19 cellular contexts compared by ENCODE assay signal in the genomic region with DNA sequence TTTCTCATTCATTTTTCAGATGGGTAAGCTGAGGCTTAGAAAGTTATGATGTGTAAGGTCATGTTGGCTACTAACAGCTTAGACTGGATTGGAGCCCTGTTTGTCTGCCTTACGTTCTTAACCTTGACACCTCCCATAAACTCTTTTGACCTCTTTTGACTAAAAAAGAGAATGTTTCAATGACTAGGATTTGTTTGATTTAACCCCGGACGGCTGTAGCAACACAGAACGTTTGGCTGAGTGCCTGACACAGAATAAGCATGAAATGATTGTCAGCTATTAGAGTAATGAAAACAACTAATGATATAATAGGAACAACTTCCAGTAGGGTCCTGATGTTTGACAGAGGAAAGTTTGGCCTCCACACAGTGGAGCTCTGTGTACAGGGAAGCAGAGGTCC.
DNase-seq lines count a peak whose midpoint lies in the region; ATAC-seq and TF ChIP-seq lines count a peak whose summit lies in the region.
"Had no signal": no experiment of that assay in that cellular context is flagged by ENCODE, and none has a peak within 500 bp of the region (broad histone marks: within the 10 kb centered on the region; RNA-seq: fewer than 3 reads in every experiment).

No MANE protein-coding gene starts in this region.

- DNase-seq in dermis microvascular lymphatic vessel endothelial cell (ENCODE audit: low read depth in 2 of 2) = peak; percentile 76 to 77
- DNase-seq in fibroblast of villous mesenchyme (ENCODE audit: low read depth) = peak; percentile 54
- DNase-seq in vagina (ENCODE audit: extremely low spot score in 2 of 2) = no peak
- no peak for DNase-seq in 8988T
- DNase-seq in upper lobe of left lung = no peak
- no peak for DNase-seq in trophoblast cell
- no peak for DNase-seq in ACHN
- DNase-seq: AML-193; BE2C; CD4-positive, alpha-beta T cell; CD8-positive, alpha-beta memory T cell; DMS53; DMS79 treated with DMSO at 0.1 percent for 48 hours; GF-D8; GOT3; HFFc6 had no signal

- no peak for TF ChIP-seq CTCF in fibroblast of villous mesenchyme (IDR thresholded peaks at IDR 0.05; ENCODE audit: insufficient read depth, low read depth, low read length)
- TF ChIP-seq CTCF in vagina (IDR thresholded peaks at IDR 0.05) = no peak
- no peak for TF ChIP-seq CTCF in upper lobe of left lung (IDR thresholded peaks at IDR 0.05)

- no peak overlapping the region for H2AFZ ChIP-seq in trophoblast cell (ENCODE audit: insufficient read depth, low read length, poor library complexity)

- H3K27ac ChIP-seq in skeletal muscle tissue (ENCODE audit: low read depth, low read length) (peak overlapping the region; percentile 19), vagina (peak overlapping the region; percentile 81), upper lobe of left lung (no peak overlapping the region), trophoblast cell (ENCODE audit: low read depth, low read length) (no peak overlapping the region)
- H3K27ac ChIP-seq: BLaER1 treated with 17β-estradiol and CSF1 and Interleukin-3, amounts not matched to agents 10 nM and 100 nM had no signal

- H3K4ac ChIP-seq in trophoblast cell (ENCODE audit: low read depth, low read length) = no peak overlapping the region

- H3K4me3 ChIP-seq in fibroblast of villous mesenchyme (ENCODE audit: low read depth, low read length) (no peak overlapping the region), skeletal muscle tissue (ENCODE audit: low read length in 3 of 3) (no peak overlapping the region), vagina (no peak overlapping the region), upper lobe of left lung (no peak overlapping the region), trophoblast cell (ENCODE audit: low read depth, low read length) (no peak overlapping the region)
- H3K4me3 ChIP-seq: BLaER1 treated with 17β-estradiol and CSF1 and Interleukin-3, amounts not matched to agents 10 nM and 100 nM; HAP-1 had no signal

- no peak overlapping the region for H4K91ac ChIP-seq in trophoblast cell (ENCODE audit: low read depth, low read length)

- no peak overlapping the region for H3K9ac ChIP-seq in skeletal muscle tissue (ENCODE audit: low read depth in 1 of 3, low read length in 3 of 3)
- no peak overlapping the region for H3K9ac ChIP-seq in trophoblast cell (ENCODE audit: low read length)
- H3K9ac ChIP-seq: BLaER1 treated with 17β-estradiol and CSF1 and Interleukin-3, amounts not matched to agents 10 nM and 100 nM had no signal

- H2BK5ac ChIP-seq in trophoblast cell (ENCODE audit: low read depth, low read length, poor library complexity) = no peak overlapping the region

- intact Hi-C loops in vagina (cut with DNase I) = no loop called here

- no peak overlapping the region for H4K12ac ChIP-seq in trophoblast cell (ENCODE audit: low read depth, low read length)

- no peaks in the 10 kb centered on the region for H3K79me2 ChIP-seq in trophoblast cell (ENCODE audit: control insufficient read depth, insufficient read depth, low read length, poor library complexity)

- H3K4me2 ChIP-seq in trophoblast cell (ENCODE audit: low read length) = no peak overlapping the region

- no peak overlapping the region for H2BK12ac ChIP-seq in trophoblast cell (ENCODE audit: low read length)

- no peak overlapping the region for H2AK5ac ChIP-seq in trophoblast cell (ENCODE audit: low read length)

- TF ChIP-seq EP300 in upper lobe of left lung (IDR thresholded peaks at IDR 0.05) = no peak

- ATAC-seq in upper lobe of left lung (ENCODE audit: low FRiP score in 2 of 2) = no peak

- in situ Hi-C loops in ACHN (cut with HindIII; ENCODE audit: low pct_ligation_motif_present, low pct_unique_long_range_greater_than_20kb, low sequenced_read_pairs) = no loop called here

- H3K4me1 ChIP-seq in skeletal muscle tissue (ENCODE audit: control insufficient read depth in 3 of 3, insufficient read depth in 3 of 3, low read length in 3 of 3) = peaks cover 2 to 8% (median 4%) of the 10 kb centered on the region in 3 donors
- peaks cover 70% of the 10 kb centered on the region for H3K4me1 ChIP-seq in vagina
- H3K4me1 ChIP-seq in upper lobe of left lung = no peaks in the 10 kb centered on the region
- H3K4me1 ChIP-seq in trophoblast cell (ENCODE audit: control insufficient read depth in 1 of 2, insufficient read depth in 2 of 2, low read length in 2 of 2) = peaks cover 24 to 26% of the 10 kb centered on the region in 2 experiments
- H3K4me1 ChIP-seq: BE2C, HAP-1 had no signal

- WGBS in upper lobe of left lung, 2 donors = 33 to 44% methylated on average over 4 of the region's 4 CpGs
- WGBS in trophoblast cell (ENCODE audit: extremely low coverage, insufficient coverage, insufficient read length) = no CpG with 5 or more reads among the region's 4 CpGs

- H3K36me3 ChIP-seq in skeletal muscle tissue (ENCODE audit: control insufficient read depth in 3 of 3, insufficient read depth in 3 of 3, low read length in 3 of 3) = no peaks in the 10 kb centered on the region
- H3K36me3 ChIP-seq in vagina = no peaks in the 10 kb centered on the region
- no peaks in the 10 kb centered on the region for H3K36me3 ChIP-seq in upper lobe of left lung
- no peaks in the 10 kb centered on the region for H3K36me3 ChIP-seq in trophoblast cell (ENCODE audit: control insufficient read depth in 1 of 2, insufficient read depth in 2 of 2, low read length in 2 of 2)
- H3K36me3 ChIP-seq: BE2C; BLaER1 treated with 17β-estradiol and CSF1 and Interleukin-3, amounts not matched to agents 10 nM and 100 nM; HAP-1 had no signal

- H2BK120ac ChIP-seq in trophoblast cell (ENCODE audit: insufficient read depth, low read length, poor library complexity) = no peak overlapping the region

- H4K8ac ChIP-seq in trophoblast cell (ENCODE audit: low read depth, low read length) = no peak overlapping the region

- H3K18ac ChIP-seq in trophoblast cell (ENCODE audit: low read length) = no peak overlapping the region

- H3K79me1 ChIP-seq in trophoblast cell (ENCODE audit: low read length) = peaks cover 2% of the 10 kb centered on the region

- no peak for TF ChIP-seq POLR2A in vagina (IDR thresholded peaks at IDR 0.05)
- TF ChIP-seq POLR2A in upper lobe of left lung (IDR thresholded peaks at IDR 0.05) = no peak

- no peak overlapping the region for H3K23ac ChIP-seq in trophoblast cell (ENCODE audit: low read length)

- H3K27me3 ChIP-seq in skeletal muscle tissue (ENCODE audit: control insufficient read depth in 3 of 3, insufficient read depth in 3 of 3, low read length in 3 of 3) (peaks cover 0 to 19% (median 0%) of the 10 kb centered on the region in 3 donors), vagina (no peaks in the 10 kb centered on the region), upper lobe of left lung (no peaks in the 10 kb centered on the region), trophoblast cell (ENCODE audit: insufficient read depth, low read length) (no peaks in the 10 kb centered on the region)
- H3K27me3 ChIP-seq: BE2C; BLaER1 treated with 17β-estradiol and CSF1 and Interleukin-3, amounts not matched to agents 10 nM and 100 nM had no signal

- H3K14ac ChIP-seq in trophoblast cell (ENCODE audit: low read length) = no peak overlapping the region

- peaks cover 0 to 4% (median 0%) of the 10 kb centered on the region in 3 donors for H3K9me3 ChIP-seq in skeletal muscle tissue (ENCODE audit: control insufficient read depth in 3 of 3, low read length in 3 of 3)
- H3K9me3 ChIP-seq in vagina = no peaks in the 10 kb centered on the region
- H3K9me3 ChIP-seq in upper lobe of left lung = peaks cover 0 to 5% (median 2%) of the 10 kb centered on the region in 4 donors
- H3K9me3 ChIP-seq in trophoblast cell (ENCODE audit: insufficient read depth, low read depth, low read length) = peaks cover 8% of the 10 kb centered on the region
- H3K9me3 ChIP-seq: BE2C, HAP-1 had no signal

Comparison
In these comparisons a context has a peak if more than half of its experiments do, and no peak if none do; other contexts are left out.
1. DNase-seq: peak in dermis microvascular lymphatic vessel endothelial cell (2 of 2) and fibroblast of villous mesenchyme (single experiment); none in vagina (0 of 2), 8988T (single experiment), upper lobe of left lung (0 of 2), trophoblast cell (0 of 2) and ACHN (single experiment).
2. H3K27ac ChIP-seq: peak in skeletal muscle tissue (single experiment) and vagina (single experiment); none in upper lobe of left lung (0 of 4) and trophoblast cell (single experiment).